Comparison of ENCODE assay signal across 20 cellular contexts in genomic region chr7:50648570-50649169, GRCh38.
DNase-seq lines count a peak whose midpoint lies in the region; ATAC-seq and TF ChIP-seq lines count a peak whose summit lies in the region.
"Had no signal": no experiment of that assay in that cellular context is flagged by ENCODE, and none has a peak within 500 bp of the region (broad histone marks: within the 10 kb centered on the region; RNA-seq: fewer than 3 reads in every experiment).

No MANE protein-coding gene starts in this region.

- H3K4me3 Mint-ChIP-seq in endothelial cell (ENCODE audit: unreplicated experiment) = peak overlapping the region; percentile 57
- H3K4me3 Mint-ChIP-seq in stimulated activated effector memory CD8-positive, alpha-beta T cell treated with anti-CD3 and anti-CD28 coated beads, Interleukin-12 subunit alpha, Interleukin-12 subunit beta, amount 100 ng/mL, for 72 hours = no peak overlapping the region
- H3K4me3 Mint-ChIP-seq in naive thymus-derived CD8-positive, alpha-beta T cell = no peak overlapping the region
- H3K4me3 Mint-ChIP-seq: B cell had no signal

- POLR2A ChIA-PET in naive thymus-derived CD8-positive, alpha-beta T cell (lab: Charles Lee) = no interaction called here

- H3K27ac ChIP-seq in left ventricle myocardium inferior (replicated peaks) = peak overlapping the region; percentile 7
- H3K27ac ChIP-seq: SK-N-MC had no signal

- ATAC-seq in Right ventricle myocardium superior (ENCODE audit: poor library complexity) = no peak
- no peak for ATAC-seq in stimulated activated effector memory CD8-positive, alpha-beta T cell treated with anti-CD3 and anti-CD28 coated beads, Interleukin-12 subunit alpha, Interleukin-12 subunit beta, amount 100 ng/mL, for 72 hours
- no peak for ATAC-seq in naive thymus-derived CD8-positive, alpha-beta T cell
- ATAC-seq in omental fat pad (ENCODE audit: low FRiP score) = no peak
- ATAC-seq: Panc1, Right ventricle myocardium inferior had no signal

- no peak overlapping the region for H3K27ac Mint-ChIP-seq in endothelial cell (ENCODE audit: unreplicated experiment)
- peak overlapping the region; percentile 71 for H3K27ac Mint-ChIP-seq in stimulated activated effector memory CD8-positive, alpha-beta T cell treated with anti-CD3 and anti-CD28 coated beads, Interleukin-12 subunit alpha, Interleukin-12 subunit beta, amount 100 ng/mL, for 72 hours
- H3K27ac Mint-ChIP-seq in naive thymus-derived CD8-positive, alpha-beta T cell = peak overlapping the region in 1 of 10 donors; percentile 46
- H3K27ac Mint-ChIP-seq: B cell had no signal

- H3K4me3 ChIP-seq in left ventricle myocardium inferior = no peak overlapping the region
- H3K4me3 ChIP-seq: SK-N-MC had no signal

- peaks cover 34% of the 10 kb centered on the region for H3K36me3 Mint-ChIP-seq in endothelial cell (ENCODE audit: low read depth, unreplicated experiment)
- no peaks in the 10 kb centered on the region for H3K36me3 Mint-ChIP-seq in stimulated activated effector memory CD8-positive, alpha-beta T cell treated with anti-CD3 and anti-CD28 coated beads, Interleukin-12 subunit alpha, Interleukin-12 subunit beta, amount 100 ng/mL, for 72 hours
- no peaks in the 10 kb centered on the region for H3K36me3 Mint-ChIP-seq in naive thymus-derived CD8-positive, alpha-beta T cell

- no peaks in the 10 kb centered on the region for H3K27me3 ChIP-seq in left ventricle myocardium inferior (ENCODE audit: low read depth)

- peaks cover 51% of the 10 kb centered on the region for H3K4me1 ChIP-seq in left ventricle myocardium inferior

- peaks cover 1% of the 10 kb centered on the region for H3K27me3 Mint-ChIP-seq in endothelial cell (ENCODE audit: unreplicated experiment)
- H3K27me3 Mint-ChIP-seq in naive thymus-derived CD8-positive, alpha-beta T cell = peaks cover 0 to 4% (median 0%) of the 10 kb centered on the region in 5 donors
- H3K27me3 Mint-ChIP-seq: B cell had no signal

- no peaks in the 10 kb centered on the region for H3K36me3 ChIP-seq in left ventricle myocardium inferior

- no peaks in the 10 kb centered on the region for H3K9me3 ChIP-seq in left ventricle myocardium inferior (replicated peaks)

- peaks cover 27% of the 10 kb centered on the region for H3K4me1 Mint-ChIP-seq in endothelial cell (ENCODE audit: unreplicated experiment)
- H3K4me1 Mint-ChIP-seq in stimulated activated effector memory CD8-positive, alpha-beta T cell treated with anti-CD3 and anti-CD28 coated beads, Interleukin-12 subunit alpha, Interleukin-12 subunit beta, amount 100 ng/mL, for 72 hours = peaks cover 5% of the 10 kb centered on the region
- H3K4me1 Mint-ChIP-seq in naive thymus-derived CD8-positive, alpha-beta T cell = peaks cover 0 to 12% (median 8%) of the 10 kb centered on the region in 4 donors
- H3K4me1 Mint-ChIP-seq: B cell had no signal

- TF ChIP-seq CTCF in left ventricle myocardium inferior (IDR thresholded peaks at IDR 0.05; ENCODE audit: borderline replicate concordance) (no peak), endothelial cell (IDR thresholded peaks at IDR 0.05; ENCODE audit: unreplicated experiment) (no peak), omental fat pad (IDR thresholded peaks at IDR 0.05) (no peak)

- intact Hi-C loops in left ventricle myocardium inferior (cut with micrococcal nuclease) (no loop called here), Right ventricle myocardium superior (cut with DNase I) (no loop called here)

- no peaks in the 10 kb centered on the region for H3K9me3 Mint-ChIP-seq in endothelial cell (ENCODE audit: unreplicated experiment)
- no peaks in the 10 kb centered on the region for H3K9me3 Mint-ChIP-seq in stimulated activated effector memory CD8-positive, alpha-beta T cell treated with anti-CD3 and anti-CD28 coated beads, Interleukin-12 subunit alpha, Interleukin-12 subunit beta, amount 100 ng/mL, for 72 hours
- H3K9me3 Mint-ChIP-seq in naive thymus-derived CD8-positive, alpha-beta T cell = no peaks in the 10 kb centered on the region

- no peak for DNase-seq in left ventricle myocardium inferior
- no peak for DNase-seq in Right ventricle myocardium superior
- DNase-seq in RPMI7951 (ENCODE audit: low read depth) = peak; percentile 30
- no peak for DNase-seq in endothelial cell (ENCODE audit: low spot score)
- no peak for DNase-seq in stimulated activated effector memory CD8-positive, alpha-beta T cell treated with anti-CD3 and anti-CD28 coated beads, Interleukin-12 subunit alpha, Interleukin-12 subunit beta, amount 100 ng/mL, for 72 hours (ENCODE audit: low spot score in 2 of 2)
- no peak for DNase-seq in naive thymus-derived CD8-positive, alpha-beta T cell
- DNase-seq in nucleus accumbens (lab: John Stamatoyannopoulos, UW) = no peak
- no peak for DNase-seq in omental fat pad (ENCODE audit: low spot score)
- DNase-seq: COR-L47, DMS153, H7, MM.1S, NCI-H1092 treated with DMSO at 0.1 percent for 48 hours, NCI-H2081 treated with DMSO at 0.1 percent for 48 hours, NCI-H446 treated with DMSO at 0.1 percent for 48 hours, NCI-H69 had no signal
